1 cellular context compared by ENCODE assay signal in the genomic region with DNA sequence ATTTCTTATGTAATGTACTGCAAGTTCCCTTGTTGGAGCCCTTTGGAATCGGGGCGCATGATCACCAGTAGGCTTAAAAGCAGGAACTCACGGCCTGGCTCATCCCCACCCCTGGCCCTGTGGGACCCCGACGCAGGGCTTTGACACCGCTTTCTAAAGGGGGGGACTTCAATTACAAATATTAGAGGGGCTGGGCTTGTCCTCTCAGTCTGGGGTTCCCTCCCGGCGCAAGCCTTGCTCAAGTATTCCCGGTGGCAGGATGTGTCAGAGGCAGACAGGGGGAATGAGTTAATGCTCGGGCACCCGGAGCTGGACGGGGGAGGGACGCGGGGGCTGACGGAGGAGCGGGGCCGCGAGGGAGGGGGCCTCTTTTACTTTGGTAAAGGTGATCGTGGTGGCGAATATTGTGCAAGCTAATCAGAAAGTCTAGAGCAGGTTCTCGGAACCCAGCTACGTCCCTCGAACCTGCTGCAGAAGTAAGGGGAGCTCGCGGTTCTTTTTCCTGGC.
TF ChIP-seq lines count a peak whose summit lies in the region.

No MANE protein-coding gene starts in this region.

TF ChIP-seq in SK-N-SH treated with all-trans-retinoic acid at 6 μM for 48 hours, 23 proteins besides CTCF, POLR2A, EP300 and RAD21 (continued from another document):
- TF ChIP-seq, protein P1, sequence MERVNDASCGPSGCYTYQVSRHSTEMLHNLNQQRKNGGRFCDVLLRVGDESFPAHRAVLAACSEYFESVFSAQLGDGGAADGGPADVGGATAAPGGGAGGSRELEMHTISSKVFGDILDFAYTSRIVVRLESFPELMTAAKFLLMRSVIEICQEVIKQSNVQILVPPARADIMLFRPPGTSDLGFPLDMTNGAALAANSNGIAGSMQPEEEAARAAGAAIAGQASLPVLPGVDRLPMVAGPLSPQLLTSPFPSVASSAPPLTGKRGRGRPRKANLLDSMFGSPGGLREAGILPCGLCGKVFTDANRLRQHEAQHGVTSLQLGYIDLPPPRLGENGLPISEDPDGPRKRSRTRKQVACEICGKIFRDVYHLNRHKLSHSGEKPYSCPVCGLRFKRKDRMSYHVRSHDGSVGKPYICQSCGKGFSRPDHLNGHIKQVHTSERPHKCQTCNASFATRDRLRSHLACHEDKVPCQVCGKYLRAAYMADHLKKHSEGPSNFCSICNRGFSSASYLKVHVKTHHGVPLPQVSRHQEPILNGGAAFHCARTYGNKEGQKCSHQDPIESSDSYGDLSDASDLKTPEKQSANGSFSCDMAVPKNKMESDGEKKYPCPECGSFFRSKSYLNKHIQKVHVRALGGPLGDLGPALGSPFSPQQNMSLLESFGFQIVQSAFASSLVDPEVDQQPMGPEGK (CRISPR knock-in tag; IDR thresholded peaks at IDR 0.05; ENCODE audit: borderline replicate concordance): no peak
